In genomic region chr6:169982461-169983386, GRCh38 we compare ENCODE assay signal across 22 cellular contexts.
DNase-seq lines count a peak whose midpoint lies in the region; FAIRE-seq and TF ChIP-seq lines count a peak whose summit lies in the region.
"Had no signal": no experiment of that assay in that cellular context is flagged by ENCODE, and none has a peak within 500 bp of the region (broad histone marks: within the 10 kb centered on the region; RNA-seq: fewer than 3 reads in every experiment).

No MANE protein-coding gene starts in this region.

- H3K27ac ChIP-seq in kidney (ENCODE audit: low read depth in 2 of 2, low read length in 2 of 2): no peak overlapping the region
- H3K27ac ChIP-seq: A549, SJCRH30 had no signal

- H3K4me3 Mint-ChIP-seq in CD14-positive monocyte: no peak overlapping the region
- no peak overlapping the region for H3K4me3 Mint-ChIP-seq in activated T-cell treated with anti-CD3 and anti-CD28 coated beads, Interleukin-2, amount 50 U/mL, for 24 hours
- H3K4me3 Mint-ChIP-seq: B cell had no signal

- H3K9me3 Mint-ChIP-seq in CD14-positive monocyte: no peaks in the 10 kb centered on the region
- H3K9me3 Mint-ChIP-seq in activated T-cell treated with anti-CD3 and anti-CD28 coated beads, Interleukin-2, amount 50 U/mL, for 24 hours: no peaks in the 10 kb centered on the region

- DNase-seq in CD14-positive monocyte (ENCODE audit: low spot score) (peak; percentile 24), H7 (peak; percentile 64), kidney (peak; percentile 62), posterior vena cava (ENCODE audit: low spot score) (peak; percentile 74), NCI-H526 treated with DMSO at 0.1 percent for 48 hours (lab: John Stamatoyannopoulos, UW) (no peak), NCI-H2081 (lab: John Stamatoyannopoulos, UW) (no peak), HT-29 (ENCODE audit: low spot score) (no peak)
- no peak for DNase-seq in activated T-cell treated with anti-CD3 and anti-CD28 coated beads, Interleukin-2, amount 50 U/mL, for 24 hours
- DNase-seq: MG63; NCI-H1417 treated with DMSO at 0.1 percent for 48 hours; NCI-H187; NCI-H226; NCI-H510A treated with DMSO at 0.1 percent for 48 hours; NCI-H774; NK-92 treated with Interleukin-12 subunit alpha and Interleukin-12 subunit beta, amount 100 ng/mL, for 24 hours; SJCRH30 had no signal

- H3K36me3 ChIP-seq in H7 (replicated peaks; ENCODE audit: control insufficient read depth, insufficient read depth, low read length): no peaks in the 10 kb centered on the region
- no peaks in the 10 kb centered on the region for H3K36me3 ChIP-seq in kidney (ENCODE audit: control insufficient read depth in 1 of 2, insufficient read depth in 2 of 2, low read length in 2 of 2)
- H3K36me3 ChIP-seq: MG63, SJCRH30 had no signal

- no peak overlapping the region for H3K9ac ChIP-seq in kidney (ENCODE audit: low read length in 2 of 2)

- H3K27me3 Mint-ChIP-seq in CD14-positive monocyte (ENCODE audit: low read depth in 3 of 3): peaks cover 0 to 5% (median 2%) of the 10 kb centered on the region in 3 donors
- H3K27me3 Mint-ChIP-seq in activated T-cell treated with anti-CD3 and anti-CD28 coated beads, Interleukin-2, amount 50 U/mL, for 24 hours: no peaks in the 10 kb centered on the region

- H3K4me3 ChIP-seq in H7 (ENCODE audit: insufficient read depth, low read depth, low read length) (no peak overlapping the region), kidney (ENCODE audit: low read length in 2 of 2) (no peak overlapping the region)
- H3K4me3 ChIP-seq: A549, K562, MG63, SJCRH30 had no signal

- H3K4me1 Mint-ChIP-seq in CD14-positive monocyte: peaks cover 2% of the 10 kb centered on the region
- no peaks in the 10 kb centered on the region for H3K4me1 Mint-ChIP-seq in activated T-cell treated with anti-CD3 and anti-CD28 coated beads, Interleukin-2, amount 50 U/mL, for 24 hours (ENCODE audit: low read depth)

- H3K27ac Mint-ChIP-seq in CD14-positive monocyte: peak overlapping the region in 1 of 7 donors; percentile 58
- no peak overlapping the region for H3K27ac Mint-ChIP-seq in activated T-cell treated with anti-CD3 and anti-CD28 coated beads, Interleukin-2, amount 50 U/mL, for 24 hours
- H3K27ac Mint-ChIP-seq: B cell had no signal

- H3K36me3 Mint-ChIP-seq in CD14-positive monocyte: no peaks in the 10 kb centered on the region
- no peaks in the 10 kb centered on the region for H3K36me3 Mint-ChIP-seq in activated T-cell treated with anti-CD3 and anti-CD28 coated beads, Interleukin-2, amount 50 U/mL, for 24 hours (ENCODE audit: low read depth)

- H3K4me1 ChIP-seq in kidney (ENCODE audit: control insufficient read depth in 1 of 2, insufficient read depth in 1 of 2, low read depth in 1 of 2, low read length in 2 of 2): no peaks in the 10 kb centered on the region
- H3K4me1 ChIP-seq: A549, SJCRH30 had no signal

- intact Hi-C loops in CD14-positive monocyte (cut with micrococcal nuclease) (no loop called here), kidney (cut with DNase I) (no loop called here), posterior vena cava (cut with DNase I) (no loop called here)

- no peaks in the 10 kb centered on the region for H3K9me3 ChIP-seq in kidney (ENCODE audit: control insufficient read depth in 1 of 2, low read length in 2 of 2)
- H3K9me3 ChIP-seq: A549, MG63, SJCRH30 had no signal

- TF ChIP-seq CTCF in CD14-positive monocyte (IDR thresholded peaks at IDR 0.05) (no peak), kidney (IDR thresholded peaks at IDR 0.05; ENCODE audit: borderline replicate concordance, extremely low read depth, insufficient read depth) (no peak)

- H3K27me3 ChIP-seq in H7 (ENCODE audit: control insufficient read depth, insufficient read depth, low read length): no peaks in the 10 kb centered on the region
- H3K27me3 ChIP-seq: MG63, SJCRH30 had no signal

- no peak for FAIRE-seq in kidney (lab: Jason Lieb, UNC)
- FAIRE-seq: A549, D721Med, H54, HepG2, K562 had no signal

Comparison
In these comparisons a context has a peak if more than half of its experiments do, and no peak if none do; other contexts are left out.
1. DNase-seq: peak in CD14-positive monocyte (single experiment), H7 (single experiment), kidney (single experiment) and posterior vena cava (single experiment); none in NCI-H526 treated with DMSO at 0.1 percent for 48 hours (single experiment), NCI-H2081 (0 of 2), HT-29 (single experiment) and activated T-cell treated with anti-CD3 and anti-CD28 coated beads, Interleukin-2, amount 50 U/mL, for 24 hours (single experiment).